1 cellular context compared by ENCODE assay signal in the genomic region with DNA sequence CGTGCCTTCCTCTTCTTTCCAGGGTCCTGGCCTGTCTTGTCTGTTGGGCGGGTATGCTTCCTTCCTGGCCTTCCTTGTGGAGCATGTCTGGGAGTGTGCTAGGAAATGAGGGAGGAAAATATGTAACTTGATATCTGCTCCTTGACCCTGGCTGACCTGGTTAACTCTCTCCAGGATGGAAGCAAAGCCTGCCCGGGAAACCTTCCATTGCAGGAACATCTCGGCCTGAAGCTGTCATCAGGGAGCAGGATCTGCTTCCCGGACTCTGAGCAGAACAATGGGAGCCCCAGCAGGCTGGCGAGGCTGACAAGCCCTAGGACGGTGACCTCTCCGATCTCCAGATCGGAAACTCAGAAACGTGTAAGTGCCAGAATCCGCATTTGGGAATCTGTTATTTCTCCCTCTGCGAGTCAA.
TF ChIP-seq lines count a peak whose summit lies in the region.

No MANE protein-coding gene starts in this region.

TF ChIP-seq in liver, 16 proteins besides CTCF, POLR2A, EP300 and RAD21 (continued from another document):
- TF ChIP-seq, protein P1, sequence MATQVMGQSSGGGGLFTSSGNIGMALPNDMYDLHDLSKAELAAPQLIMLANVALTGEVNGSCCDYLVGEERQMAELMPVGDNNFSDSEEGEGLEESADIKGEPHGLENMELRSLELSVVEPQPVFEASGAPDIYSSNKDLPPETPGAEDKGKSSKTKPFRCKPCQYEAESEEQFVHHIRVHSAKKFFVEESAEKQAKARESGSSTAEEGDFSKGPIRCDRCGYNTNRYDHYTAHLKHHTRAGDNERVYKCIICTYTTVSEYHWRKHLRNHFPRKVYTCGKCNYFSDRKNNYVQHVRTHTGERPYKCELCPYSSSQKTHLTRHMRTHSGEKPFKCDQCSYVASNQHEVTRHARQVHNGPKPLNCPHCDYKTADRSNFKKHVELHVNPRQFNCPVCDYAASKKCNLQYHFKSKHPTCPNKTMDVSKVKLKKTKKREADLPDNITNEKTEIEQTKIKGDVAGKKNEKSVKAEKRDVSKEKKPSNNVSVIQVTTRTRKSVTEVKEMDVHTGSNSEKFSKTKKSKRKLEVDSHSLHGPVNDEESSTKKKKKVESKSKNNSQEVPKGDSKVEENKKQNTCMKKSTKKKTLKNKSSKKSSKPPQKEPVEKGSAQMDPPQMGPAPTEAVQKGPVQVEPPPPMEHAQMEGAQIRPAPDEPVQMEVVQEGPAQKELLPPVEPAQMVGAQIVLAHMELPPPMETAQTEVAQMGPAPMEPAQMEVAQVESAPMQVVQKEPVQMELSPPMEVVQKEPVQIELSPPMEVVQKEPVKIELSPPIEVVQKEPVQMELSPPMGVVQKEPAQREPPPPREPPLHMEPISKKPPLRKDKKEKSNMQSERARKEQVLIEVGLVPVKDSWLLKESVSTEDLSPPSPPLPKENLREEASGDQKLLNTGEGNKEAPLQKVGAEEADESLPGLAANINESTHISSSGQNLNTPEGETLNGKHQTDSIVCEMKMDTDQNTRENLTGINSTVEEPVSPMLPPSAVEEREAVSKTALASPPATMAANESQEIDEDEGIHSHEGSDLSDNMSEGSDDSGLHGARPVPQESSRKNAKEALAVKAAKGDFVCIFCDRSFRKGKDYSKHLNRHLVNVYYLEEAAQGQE (IDR thresholded peaks at IDR 0.05) = no peak
- no peak for TF ChIP-seq FOXA2 (IDR thresholded peaks at IDR 0.05)
- peak; percentile 39 to 47 for TF ChIP-seq RXRA (IDR thresholded peaks at IDR 0.05)
- no peak for TF ChIP-seq HNF4A (conservative IDR thresholded peaks at IDR 0.05)
- TF ChIP-seq ATF3 (IDR thresholded peaks at IDR 0.05) = no peak
- no peak for TF ChIP-seq GABPA (IDR thresholded peaks at IDR 0.05 in 1 of 2, conservative IDR thresholded peaks at IDR 0.05 in 1 of 2)
- no peak for TF ChIP-seq HNF4G (IDR thresholded peaks at IDR 0.05)
- TF ChIP-seq JUND (IDR thresholded peaks at IDR 0.05) = no peak
- peak; percentile 99 for TF ChIP-seq NR2F2 (IDR thresholded peaks at IDR 0.05)
- TF ChIP-seq FOXA1 (IDR thresholded peaks at IDR 0.05) = no peak
- peak in 1 of 2 donors; percentile 21 for TF ChIP-seq EGR1 (IDR thresholded peaks at IDR 0.05; ENCODE audit: low read depth in 2 of 2)
- TF ChIP-seq ZBTB33 (IDR thresholded peaks at IDR 0.05) = no peak
